Comparison of ENCODE assay signal across 10 cellular contexts in the genomic region with DNA sequence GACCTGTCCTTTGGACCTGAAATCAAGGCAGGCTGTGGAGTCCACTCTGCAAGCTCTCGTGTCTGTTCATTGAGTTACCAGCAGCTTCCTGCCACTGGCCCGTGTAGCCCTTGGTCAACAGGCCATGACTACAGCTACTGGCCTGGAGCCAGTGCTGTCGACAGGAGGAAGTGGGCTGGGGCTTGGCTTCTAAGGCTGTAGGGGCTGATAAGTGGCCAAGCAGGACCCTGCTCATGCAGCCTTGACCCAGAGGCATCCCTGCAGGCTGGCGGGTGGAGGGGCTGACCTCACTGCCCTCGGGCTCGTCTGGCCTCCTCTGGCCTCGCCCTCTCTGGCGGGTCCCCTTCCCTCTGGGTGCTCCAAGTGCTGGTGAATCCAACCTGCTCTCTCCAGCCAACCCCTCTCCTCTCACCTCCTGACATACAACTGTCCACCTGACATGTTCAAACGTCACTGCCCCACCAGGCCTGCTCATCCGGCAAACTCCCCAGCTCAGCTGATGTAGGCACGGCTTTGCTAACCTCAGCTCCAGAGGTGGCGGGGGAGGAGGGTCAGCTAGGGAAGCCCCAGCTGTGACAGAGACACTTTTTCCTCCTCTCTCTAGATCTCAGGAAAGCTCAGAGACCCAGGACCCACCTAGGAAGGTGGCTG.
A peak's percentile ranks its signal among the peaks of the same experiment; 100 is the strongest.
DNase-seq lines count a peak whose midpoint lies in the region; ATAC-seq and TF ChIP-seq lines count a peak whose summit lies in the region.
"Had no signal": no experiment of that assay in that cellular context is flagged by ENCODE, and none has a peak within 500 bp of the region (broad histone marks: within the 10 kb centered on the region; RNA-seq: fewer than 3 reads in every experiment).

No MANE protein-coding gene starts in this region.

- ATAC-seq in esophagus mucosa: peak; percentile 22
- no peak for ATAC-seq in HG02981 (IDR thresholded peaks at IDR 0.05; ENCODE audit: unreplicated experiment)

- DNase-seq in AG20443 (ENCODE audit: low spot score): peak; percentile 36
- DNase-seq in myocyte (ENCODE audit: low read depth): peak; percentile 68
- DNase-seq in D341Med (ENCODE audit: low spot score): no peak
- DNase-seq in putamen (ENCODE audit: low spot score): no peak
- DNase-seq in islet precursor cell: no peak
- DNase-seq: CD4-positive, CD25-positive, alpha-beta regulatory T cell; stimulated activated CD4-positive, alpha-beta T cell treated with anti-CD3 and anti-CD28 coated beads, Interleukin-4, amount 100 ng/mL, for 1 hour had no signal

- TF ChIP-seq EP300 in Ishikawa (IDR thresholded peaks at IDR 0.05; ENCODE audit: borderline replicate concordance): peak; percentile 86

- TF ChIP-seq RAD21 in Ishikawa (IDR thresholded peaks at IDR 0.05; ENCODE audit: low read depth): peak; percentile 8; the same call in 1 of the 2 replicates

TF ChIP-seq in Ishikawa, 13 proteins besides CTCF, POLR2A, EP300 and RAD21:
- TF ChIP-seq TCF12 (IDR thresholded peaks at IDR 0.05; ENCODE audit: low read depth) (peak; percentile 74), FOXM1 (IDR thresholded peaks at IDR 0.05; ENCODE audit: borderline replicate concordance, low read depth) (no peak), NFIC (IDR thresholded peaks at IDR 0.05) (peak; percentile 96), TEAD4 (IDR thresholded peaks at IDR 0.05) (peak; percentile 68), TAF1 (IDR thresholded peaks at IDR 0.05; ENCODE audit: low read depth) (no peak), CEBPB (IDR thresholded peaks at IDR 0.05) (peak; percentile 45; the same call in 1 of the 2 replicates), ZBTB7A (IDR thresholded peaks at IDR 0.05; ENCODE audit: low read depth) (peak; percentile 76)
- TF ChIP-seq, protein P1, sequence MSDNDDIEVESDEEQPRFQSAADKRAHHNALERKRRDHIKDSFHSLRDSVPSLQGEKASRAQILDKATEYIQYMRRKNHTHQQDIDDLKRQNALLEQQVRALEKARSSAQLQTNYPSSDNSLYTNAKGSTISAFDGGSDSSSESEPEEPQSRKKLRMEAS (IDR thresholded peaks at IDR 0.05): peak; percentile 66; the same call in 1 of the 2 replicates
TF ChIP-seq in Ishikawa: peak in this region for 6.

Comparison
In these comparisons a context has a peak if more than half of its experiments do, and no peak if none do; other contexts are left out.
1. DNase-seq: peak in AG20443 (single experiment) and myocyte (single experiment); none in D341Med (single experiment), putamen (single experiment) and islet precursor cell (single experiment).